9 cellular contexts compared by ENCODE assay signal in genomic region chrX:136028383-136028984, GRCh38. TPM values are rescaled to one million over a fixed set of nuclear protein-coding genes. Genes with fewer than 3 reads are reported as not detected.
DNase-seq lines count a peak whose midpoint lies in the region; ATAC-seq and TF ChIP-seq lines count a peak whose summit lies in the region.
"Had no signal": no experiment of that assay in that cellular context is flagged by ENCODE, and none has a peak within 500 bp of the region (broad histone marks: within the 10 kb centered on the region; RNA-seq: fewer than 3 reads in every experiment).

No MANE protein-coding gene starts in this region.

- ATAC-seq in HG02642 (IDR thresholded peaks at IDR 0.05; ENCODE audit: poor library complexity, unreplicated experiment) (peak; percentile 50), GM21528 (IDR thresholded peaks at IDR 0.05; ENCODE audit: low FRiP score, unreplicated experiment) (no peak)

- no peak for TF ChIP-seq POLR2A in uterus (IDR thresholded peaks at IDR 0.05)

- H3K4me3 ChIP-seq in uterus = no peak overlapping the region
- H3K4me3 ChIP-seq: BLaER1 had no signal

- peak overlapping the region; percentile 76 to 83 for H3K27ac ChIP-seq in uterus
- H3K27ac ChIP-seq: BLaER1 had no signal

- intact Hi-C loops in uterus (cut with DNase I; ENCODE audit: low total_unique reads) = loop anchor here (10.0 kb wide), 1 partner anchor 186 kb away; no protein-coding TSS in a partner anchor

- no peaks in the 10 kb centered on the region for H3K9me3 ChIP-seq in uterus
- H3K9me3 ChIP-seq: BLaER1 had no signal

- H3K27me3 ChIP-seq in uterus = no peaks in the 10 kb centered on the region

- DNase-seq in NCI-H1417 (lab: John Stamatoyannopoulos, UW) (peak; percentile 26 to 79 (median 33)), NCI-H1417 treated with DMSO at 0.1 percent for 48 hours (lab: John Stamatoyannopoulos, UW) (no peak), NCI-H69 (lab: John Stamatoyannopoulos, UW) (peak; percentile 60), cerebellar cortex (ENCODE audit: low spot score) (peak; percentile 63), left kidney (ENCODE audit: low read depth, low spot score) (peak; percentile 73), uterus (no peak)

- TF ChIP-seq CTCF in uterus (IDR thresholded peaks at IDR 0.05) = peak; percentile 59 to 80 (median 70)

- no peaks in the 10 kb centered on the region for H3K36me3 ChIP-seq in uterus
- H3K36me3 ChIP-seq: BLaER1 had no signal

- no peaks in the 10 kb centered on the region for H3K4me1 ChIP-seq in uterus

RNA-seq across cellular contexts. Expression of gene SLC9A6, which starts 43.2 kb away (rescaled TPM):
- total RNA-seq in uterus = 10 to 100 TPM in 2 of 4 donors, 1 to 10 TPM in 2; 7.9 to 33.5 (median 13.7) TPM

RNA-seq across cellular contexts. Expression of gene MMGT1, which starts 54.7 kb away (rescaled TPM):
- 10 to 100 TPM in 3 of 4 donors, 1 to 10 TPM in 1; 5.6 to 42.6 (median 23.1) TPM for total RNA-seq in uterus

Comparison
In these comparisons a context has a peak if more than half of its experiments do, and no peak if none do; other contexts are left out.
1. DNase-seq: peak in NCI-H1417 (3 of 3), NCI-H69 (single experiment), cerebellar cortex (single experiment) and left kidney (single experiment); none in NCI-H1417 treated with DMSO at 0.1 percent for 48 hours (single experiment) and uterus (0 of 2).